In the genomic region with DNA sequence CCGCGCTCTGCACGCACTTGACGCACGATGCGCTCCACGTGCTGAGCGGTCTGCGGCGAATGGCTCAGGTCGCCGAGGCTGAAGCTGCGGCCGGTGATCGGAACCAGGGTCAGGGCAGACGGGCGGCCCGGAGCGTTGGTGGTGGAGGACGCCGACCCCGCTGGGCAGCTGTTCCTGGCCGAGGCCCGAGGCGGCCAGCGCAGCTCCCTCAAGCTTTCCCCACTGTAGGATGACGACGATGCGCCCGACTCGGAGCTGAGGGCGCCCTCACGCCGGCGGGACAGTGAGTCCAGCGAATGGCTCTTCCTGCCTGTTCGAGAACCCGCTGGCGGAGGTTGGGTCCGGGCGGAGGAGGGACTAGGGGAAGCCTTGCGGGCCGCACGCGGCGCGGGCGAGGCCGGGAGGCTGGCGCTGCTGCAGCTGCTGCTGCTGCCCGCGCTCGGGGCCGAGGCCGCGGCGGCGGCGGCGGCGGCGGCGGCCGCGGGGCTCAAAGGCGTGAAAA, we compare ENCODE assay signal across 11 cellular contexts. TPM values are rescaled to one million over a fixed set of nuclear protein-coding genes. Genes with fewer than 3 reads are reported as not detected.
DNase-seq lines count a peak whose midpoint lies in the region; ATAC-seq and TF ChIP-seq lines count a peak whose summit lies in the region.
"Had no signal": no experiment of that assay in that cellular context is flagged by ENCODE, and none has a peak within 500 bp of the region (broad histone marks: within the 10 kb centered on the region; RNA-seq: fewer than 3 reads in every experiment).

No MANE protein-coding gene starts in this region.

- TF ChIP-seq EP300 in Ishikawa (IDR thresholded peaks at IDR 0.05; ENCODE audit: borderline replicate concordance): no peak

- H2AFZ ChIP-seq in hepatocyte: no peak overlapping the region

- H3K9me3 Mint-ChIP-seq in activated CD4-positive, alpha-beta T cell treated with anti-CD3 and anti-CD28 coated beads for 36 hours (ENCODE audit: low read depth): no peaks in the 10 kb centered on the region
- H3K9me3 Mint-ChIP-seq in stimulated activated naive B cell treated with anti-CD40 and anti-IgM and Interleukin-4, amounts not matched to agents 10 μg/mL and 1 μg/mL and 100 μg/mL, for 72 hours: no peaks in the 10 kb centered on the region
- H3K9me3 Mint-ChIP-seq in endothelial cell (ENCODE audit: unreplicated experiment): no peaks in the 10 kb centered on the region
- H3K9me3 Mint-ChIP-seq: neural crest cell; T-helper 1 cell treated with Interleukin-12 subunit alpha and Interleukin-12 subunit beta and Interleukin-4 antibody, amounts not matched to agents 30 μg/mL and 1 μg/mL, for 36 hours had no signal

- peaks cover 51% of the 10 kb centered on the region for H3K27me3 Mint-ChIP-seq in activated CD4-positive, alpha-beta T cell treated with anti-CD3 and anti-CD28 coated beads for 36 hours
- peaks cover 62 to 87% of the 10 kb centered on the region in 2 donors for H3K27me3 Mint-ChIP-seq in stimulated activated naive B cell treated with anti-CD40 and anti-IgM and Interleukin-4, amounts not matched to agents 10 μg/mL and 1 μg/mL and 100 μg/mL, for 72 hours
- H3K27me3 Mint-ChIP-seq in endothelial cell (ENCODE audit: unreplicated experiment): peaks cover 10% of the 10 kb centered on the region

- H3K79me2 ChIP-seq in hepatocyte: no peaks in the 10 kb centered on the region

- CTCF ChIA-PET in activated CD4-positive, alpha-beta T cell treated with anti-CD3 and anti-CD28 coated beads for 36 hours (lab: Charles Lee): interaction anchor here (0.6 to 2.2 kb wide), 10 partner anchors 9 to 330 kb away, joined by 3 to 12 read pairs (median 5); no protein-coding TSS in a partner anchor

- H3K4me1 ChIP-seq in hepatocyte (ENCODE audit: insufficient read depth): peaks cover 6% of the 10 kb centered on the region

- POLR2A ChIA-PET in activated CD4-positive, alpha-beta T cell treated with anti-CD3 and anti-CD28 coated beads for 36 hours (lab: Charles Lee): interaction anchor here (1.0 kb wide), 1 partner anchor 24 kb away, joined by 4 read pairs; no protein-coding TSS in a partner anchor

- H3K27me3 ChIP-seq in hepatocyte: peaks cover 63% of the 10 kb centered on the region

- H3K4me3 Mint-ChIP-seq in activated CD4-positive, alpha-beta T cell treated with anti-CD3 and anti-CD28 coated beads for 36 hours: peak overlapping the region; percentile 16
- peak overlapping the region; percentile 55 to 75 for H3K4me3 Mint-ChIP-seq in stimulated activated naive B cell treated with anti-CD40 and anti-IgM and Interleukin-4, amounts not matched to agents 10 μg/mL and 1 μg/mL and 100 μg/mL, for 72 hours
- no peak overlapping the region for H3K4me3 Mint-ChIP-seq in endothelial cell (ENCODE audit: unreplicated experiment)

- no peak overlapping the region for H3K27ac Mint-ChIP-seq in activated CD4-positive, alpha-beta T cell treated with anti-CD3 and anti-CD28 coated beads for 36 hours
- peak overlapping the region; percentile 42 for H3K27ac Mint-ChIP-seq in stimulated activated naive B cell treated with anti-CD40 and anti-IgM and Interleukin-4, amounts not matched to agents 10 μg/mL and 1 μg/mL and 100 μg/mL, for 72 hours
- no peak overlapping the region for H3K27ac Mint-ChIP-seq in endothelial cell (ENCODE audit: unreplicated experiment)
- H3K27ac Mint-ChIP-seq: T-helper 1 cell treated with Interleukin-12 subunit alpha and Interleukin-12 subunit beta and Interleukin-4 antibody, amounts not matched to agents 30 μg/mL and 1 μg/mL, for 36 hours had no signal

- intact Hi-C loops in activated CD4-positive, alpha-beta T cell treated with anti-CD3 and anti-CD28 coated beads for 36 hours (cut with DNase I, micrococcal nuclease): loop anchor here (5.0 to 10.0 kb wide), 4 partner anchors 95 to 452 kb away; a partner anchor contains a TSS

- H3K36me3 ChIP-seq in hepatocyte (replicated peaks; ENCODE audit: insufficient read depth, low read depth): no peaks in the 10 kb centered on the region

- peaks cover 10% of the 10 kb centered on the region for H3K4me1 Mint-ChIP-seq in activated CD4-positive, alpha-beta T cell treated with anti-CD3 and anti-CD28 coated beads for 36 hours
- H3K4me1 Mint-ChIP-seq in stimulated activated naive B cell treated with anti-CD40 and anti-IgM and Interleukin-4, amounts not matched to agents 10 μg/mL and 1 μg/mL and 100 μg/mL, for 72 hours: peaks cover 7 to 35% of the 10 kb centered on the region in 2 donors
- peaks cover 6% of the 10 kb centered on the region for H3K4me1 Mint-ChIP-seq in endothelial cell (ENCODE audit: unreplicated experiment)

- H3K36me3 Mint-ChIP-seq in activated CD4-positive, alpha-beta T cell treated with anti-CD3 and anti-CD28 coated beads for 36 hours (ENCODE audit: low read depth): no peaks in the 10 kb centered on the region
- no peaks in the 10 kb centered on the region for H3K36me3 Mint-ChIP-seq in stimulated activated naive B cell treated with anti-CD40 and anti-IgM and Interleukin-4, amounts not matched to agents 10 μg/mL and 1 μg/mL and 100 μg/mL, for 72 hours
- H3K36me3 Mint-ChIP-seq in endothelial cell (ENCODE audit: low read depth, unreplicated experiment): peaks cover 4% of the 10 kb centered on the region

- no peak for ATAC-seq in activated CD4-positive, alpha-beta T cell treated with anti-CD3 and anti-CD28 coated beads for 36 hours
- ATAC-seq in stimulated activated naive B cell treated with anti-CD40 and anti-IgM and Interleukin-4, amounts not matched to agents 10 μg/mL and 1 μg/mL and 100 μg/mL, for 72 hours (replicated peaks): no peak
- no peak for ATAC-seq in HG03039 (IDR thresholded peaks at IDR 0.05; ENCODE audit: unreplicated experiment)

- TF ChIP-seq RAD21 in Ishikawa (IDR thresholded peaks at IDR 0.05; ENCODE audit: low read depth): no peak

- H3K27ac ChIP-seq in hepatocyte: no peak overlapping the region

- no peaks in the 10 kb centered on the region for H4K20me1 ChIP-seq in hepatocyte (ENCODE audit: insufficient read depth, poor library complexity, severe bottlenecking)

- no peak for DNase-seq in activated CD4-positive, alpha-beta T cell treated with anti-CD3 and anti-CD28 coated beads for 36 hours
- DNase-seq in activated CD4-positive, alpha-beta T cell treated with anti-CD3 and anti-CD28 coated beads, Interleukin-2, amount 50 U/mL, for 1 hour: no peak
- DNase-seq in hepatocyte (ENCODE audit: low spot score): no peak
- DNase-seq in stimulated activated naive B cell treated with anti-CD40 and anti-IgM and Interleukin-4, amounts not matched to agents 10 μg/mL and 1 μg/mL and 100 μg/mL, for 72 hours: no peak
- no peak for DNase-seq in dedifferentiated amniotic fluid mesenchymal stem cell (ENCODE audit: extremely low spot score)
- DNase-seq in endothelial cell (ENCODE audit: low spot score): no peak
- DNase-seq: MV-4-11 had no signal

- H3K4me3 ChIP-seq in hepatocyte: no peak overlapping the region

- H3K9me3 ChIP-seq in hepatocyte (ENCODE audit: low read depth): no peaks in the 10 kb centered on the region

- TF ChIP-seq CTCF in hepatocyte (IDR thresholded peaks at IDR 0.05; ENCODE audit: poor library complexity): no peak
- no peak for TF ChIP-seq CTCF in endothelial cell (IDR thresholded peaks at IDR 0.05; ENCODE audit: unreplicated experiment)

- H3K9me2 ChIP-seq in hepatocyte (replicated peaks; ENCODE audit: insufficient read depth): no peaks in the 10 kb centered on the region

- peak overlapping the region; percentile 84 for H3K4me2 ChIP-seq in hepatocyte

- WGBS in hepatocyte (ENCODE audit: low lambda C conversion rate, missing lambda C conversion rate): 98% methylated on average over 28 of the region's 66 CpGs

TF ChIP-seq in Ishikawa, 13 proteins besides CTCF, POLR2A, EP300 and RAD21:
- TF ChIP-seq TEAD4 (IDR thresholded peaks at IDR 0.05): no peak
- TF ChIP-seq, protein P1, sequence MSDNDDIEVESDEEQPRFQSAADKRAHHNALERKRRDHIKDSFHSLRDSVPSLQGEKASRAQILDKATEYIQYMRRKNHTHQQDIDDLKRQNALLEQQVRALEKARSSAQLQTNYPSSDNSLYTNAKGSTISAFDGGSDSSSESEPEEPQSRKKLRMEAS (IDR thresholded peaks at IDR 0.05): peak; percentile 95
TF ChIP-seq in Ishikawa: peak in this region for 1.

RNA-seq across cellular contexts. Expression of a gene that starts 2.0 kb away (rescaled TPM):
- total RNA-seq in activated CD4-positive, alpha-beta T cell treated with anti-CD3 and anti-CD28 coated beads for 36 hours: not detected
- total RNA-seq in hepatocyte (0.23 TPM in 1 of 2 replicates, not detected in the other), endothelial cell (ENCODE audit: unreplicated experiment) (not detected)
- polyA plus RNA-seq in hepatocyte: not detected in 2 replicates

RNA-seq across cellular contexts. Expression of a gene that starts 38.7 kb away (rescaled TPM):
- total RNA-seq in activated CD4-positive, alpha-beta T cell treated with anti-CD3 and anti-CD28 coated beads for 36 hours: 10 to 100 TPM; 57.9 to 59.3 TPM
- total RNA-seq in hepatocyte (16.2 and 28.4 TPM in 2 replicates), endothelial cell (ENCODE audit: unreplicated experiment) (71.5 TPM)
- polyA plus RNA-seq in hepatocyte: 15.7 and 16.3 TPM in 2 replicates
